In the genomic region with DNA sequence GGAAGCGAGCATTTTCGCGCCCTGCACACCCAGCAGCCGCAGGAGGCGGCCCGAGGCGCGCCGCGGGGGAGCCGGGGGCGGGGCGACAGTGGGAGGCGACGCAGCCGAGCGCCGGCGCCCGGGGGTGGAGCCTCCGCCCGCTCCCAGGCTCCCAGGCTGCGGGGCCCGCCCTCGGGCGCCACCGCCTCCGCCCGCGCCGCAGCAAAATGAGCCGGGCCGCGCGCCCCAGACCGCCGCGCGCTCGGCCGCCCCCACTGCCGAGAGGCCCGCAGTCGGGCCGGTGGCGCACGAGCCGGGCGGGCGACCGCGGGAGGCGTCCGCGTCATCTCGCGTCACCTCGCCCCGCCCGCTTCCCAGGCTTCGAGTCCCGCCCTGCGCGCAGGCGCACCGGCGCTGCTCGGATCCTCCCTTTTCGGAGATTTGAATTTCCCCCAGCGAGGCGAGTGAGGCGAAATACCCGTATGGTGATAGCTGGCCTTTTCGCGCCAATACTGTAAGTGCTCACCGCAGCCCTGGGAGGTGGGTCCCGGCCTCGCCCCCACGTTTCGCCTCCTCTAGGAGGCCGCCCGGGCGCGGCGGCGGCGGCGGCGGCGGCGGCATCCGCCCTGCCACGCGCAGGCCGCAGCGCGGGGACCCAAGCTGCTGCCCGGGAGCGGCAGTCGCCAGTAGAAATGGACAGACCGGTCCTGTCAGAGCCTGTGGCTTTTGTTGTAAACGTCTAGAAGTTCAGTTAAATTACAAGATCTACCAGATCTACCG, we compare ENCODE assay signal across 8 cellular contexts. TPM values are rescaled to one million over a fixed set of nuclear protein-coding genes. Genes with fewer than 3 reads are reported as not detected.
A peak's percentile ranks its signal among the peaks of the same experiment; 100 is the strongest.
DNase-seq lines count a peak whose midpoint lies in the region; ATAC-seq and TF ChIP-seq lines count a peak whose summit lies in the region.

A gene with protein sequence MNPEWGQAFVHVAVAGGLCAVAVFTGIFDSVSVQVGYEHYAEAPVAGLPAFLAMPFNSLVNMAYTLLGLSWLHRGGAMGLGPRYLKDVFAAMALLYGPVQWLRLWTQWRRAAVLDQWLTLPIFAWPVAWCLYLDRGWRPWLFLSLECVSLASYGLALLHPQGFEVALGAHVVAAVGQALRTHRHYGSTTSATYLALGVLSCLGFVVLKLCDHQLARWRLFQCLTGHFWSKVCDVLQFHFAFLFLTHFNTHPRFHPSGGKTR (plus strand): TSS at position 387 of the 759 bp plus-strand sequence. CDS start 9,309 bp downstream, outside the sequence.

- intact Hi-C loops in activated B cell treated with CpG ODN at 0.5 μM for 24 hours (cut with micrococcal nuclease) = loop anchor here (1.0 kb wide), 2 partner anchors 12 to 178 kb away; partner anchors contain the start of genes IDH3G and SSR4

- H3K4me1 Mint-ChIP-seq in activated B cell treated with CpG ODN at 0.5 μM for 24 hours = peaks cover 36% of the 10 kb centered on the region

- H3K27ac ChIP-seq in caudate nucleus (ENCODE audit: low read depth, low read length) = peak within 1 kb of the TSS; percentile 98

- peak within 1 kb of the TSS; percentile 100 for H3K27ac Mint-ChIP-seq in activated B cell treated with CpG ODN at 0.5 μM for 24 hours

- CTCF ChIA-PET in activated B cell treated with CpG ODN at 0.5 μM for 24 hours (lab: Charles Lee) = interaction anchor here (1.9 kb wide), 1 partner anchor 25 kb away, joined by 6 read pairs; no protein-coding TSS in a partner anchor

- DNase-seq in AG09319 (ENCODE audit: extremely low read depth, low read depth) (peak; percentile 55), NCI-H226 (peak; percentile 75), activated B cell treated with CpG ODN at 0.5 μM for 24 hours (peak; percentile 75), caudate nucleus (lab: John Stamatoyannopoulos, UW) (peak in 56 of 61 donors; percentile 15 to 91 (median 72)), iris pigment epithelial cell (ENCODE audit: low read depth) (peak; percentile 80)
- DNase-seq in stimulated activated CD4-positive, alpha-beta T cell treated with anti-CD3 and anti-CD28 coated beads, Interleukin-12 subunit alpha, Interleukin-12 subunit beta, amount 100 ng/mL, for 24 hours (ENCODE audit: low read depth in 2 of 2) = peak; percentile 73 to 80

- H3K36me3 Mint-ChIP-seq in activated B cell treated with CpG ODN at 0.5 μM for 24 hours (ENCODE audit: low read depth) = peaks cover 12% of the 10 kb centered on the region

- no peaks in the 10 kb centered on the region for H3K27me3 Mint-ChIP-seq in activated B cell treated with CpG ODN at 0.5 μM for 24 hours

- ATAC-seq in GM19043 (IDR thresholded peaks at IDR 0.05; ENCODE audit: low read depth, unreplicated experiment) = peak; percentile 41
- peak; percentile 44 for ATAC-seq in HG03342 (IDR thresholded peaks at IDR 0.05; ENCODE audit: unreplicated experiment)
- peak; percentile 60 for ATAC-seq in activated B cell treated with CpG ODN at 0.5 μM for 24 hours (ENCODE audit: low read depth)

- TF ChIP-seq CTCF in AG09319 (IDR thresholded peaks at IDR 0.05; ENCODE audit: low read depth, low read length) = no peak
- no peak for TF ChIP-seq CTCF in activated B cell treated with CpG ODN at 0.5 μM for 24 hours (IDR thresholded peaks at IDR 0.05)

- peak within 1 kb of the TSS; percentile 100 for H3K4me3 Mint-ChIP-seq in activated B cell treated with CpG ODN at 0.5 μM for 24 hours

- POLR2A ChIA-PET in activated B cell treated with CpG ODN at 0.5 μM for 24 hours (lab: Charles Lee) = interaction anchor here (0.9 to 8.1 kb wide), 9 partner anchors 9 to 406 kb away, joined by 3 to 114 read pairs (median 11); partner anchors contain the start of genes ARHGAP4, EMD, IRAK1 and NAA10

- no peaks in the 10 kb centered on the region for H3K9me3 Mint-ChIP-seq in activated B cell treated with CpG ODN at 0.5 μM for 24 hours

RNA-seq across cellular contexts. Expression of the gene that starts here (rescaled TPM):
- 2.0 and 2.9 TPM in 2 replicates for total RNA-seq in activated B cell treated with CpG ODN at 0.5 μM for 24 hours

Comparison
In these comparisons a context has a peak if more than half of its experiments do, and no peak if none do; other contexts are left out.
1. Peak in every context shown above with its lines: DNase-seq, ATAC-seq and H3K27ac ChIP-seq.